Comparison of ENCODE assay signal across 25 cellular contexts in genomic region chr12:109562871-109563270, GRCh38.
"Had no signal": no experiment of that assay in that cellular context is flagged by ENCODE, and none has a peak within 500 bp of the region (broad histone marks: within the 10 kb centered on the region; RNA-seq: fewer than 3 reads in every experiment).

No MANE protein-coding gene starts in this region.

- H3K4me2 ChIP-seq: hepatocyte, neural progenitor cell had no signal

- H3K4me3 ChIP-seq: hepatocyte, lower lobe of right lung, neural progenitor cell, ovary, prostate gland, sigmoid colon, spleen, suprapubic skin, thoracic aorta, tibial artery, vagina had no signal

- ATAC-seq: left lobe of liver; lower lobe of right lung; naive thymus-derived CD8-positive, alpha-beta T cell; stimulated activated effector memory CD8-positive, alpha-beta T cell treated with anti-CD3 and anti-CD28 coated beads, Interleukin-12 subunit alpha, Interleukin-12 subunit beta, amount 100 ng/mL, for 72 hours had no signal

- H3K27ac ChIP-seq: hepatocyte, lower lobe of right lung, neural progenitor cell, neutrophil, ovary, prostate gland, sigmoid colon, spleen, suprapubic skin, thoracic aorta, tibial artery, vagina had no signal

- H3K27me3 ChIP-seq: hepatocyte, neural progenitor cell, neutrophil, ovary, sigmoid colon, spleen, suprapubic skin, tibial artery, vagina had no signal

- H3K4me1 ChIP-seq: lower lobe of right lung, neural progenitor cell, prostate gland, sigmoid colon, spleen, suprapubic skin, tibial artery, vagina had no signal

- DNase-seq: head of caudate nucleus; islet precursor cell; lower lobe of right lung; mammary epithelial cell; mesenchymal stem cell; naive thymus-derived CD8-positive, alpha-beta T cell; occipital lobe; ovary; retina; sigmoid colon; small intestine; spleen; stimulated activated CD4-positive, alpha-beta T cell treated with anti-CD3 and anti-CD28 coated beads, Interleukin-4, amount 100 ng/mL, for 24 hours; stimulated activated naive CD4-positive, alpha-beta T cell; tibial artery; trophoblast cell had no signal

- H2AFZ ChIP-seq: hepatocyte, neural progenitor cell had no signal

- FAIRE-seq: small intestine had no signal

- H3K9me3 ChIP-seq: lower lobe of right lung, neutrophil, ovary, prostate gland, sigmoid colon, suprapubic skin, thoracic aorta, tibial artery, vagina had no signal

- H3K9ac ChIP-seq: neural progenitor cell had no signal

- H3K79me2 ChIP-seq: hepatocyte had no signal

- H3K36me3 ChIP-seq: neural progenitor cell, neutrophil, ovary had no signal
